In the genomic region with DNA sequence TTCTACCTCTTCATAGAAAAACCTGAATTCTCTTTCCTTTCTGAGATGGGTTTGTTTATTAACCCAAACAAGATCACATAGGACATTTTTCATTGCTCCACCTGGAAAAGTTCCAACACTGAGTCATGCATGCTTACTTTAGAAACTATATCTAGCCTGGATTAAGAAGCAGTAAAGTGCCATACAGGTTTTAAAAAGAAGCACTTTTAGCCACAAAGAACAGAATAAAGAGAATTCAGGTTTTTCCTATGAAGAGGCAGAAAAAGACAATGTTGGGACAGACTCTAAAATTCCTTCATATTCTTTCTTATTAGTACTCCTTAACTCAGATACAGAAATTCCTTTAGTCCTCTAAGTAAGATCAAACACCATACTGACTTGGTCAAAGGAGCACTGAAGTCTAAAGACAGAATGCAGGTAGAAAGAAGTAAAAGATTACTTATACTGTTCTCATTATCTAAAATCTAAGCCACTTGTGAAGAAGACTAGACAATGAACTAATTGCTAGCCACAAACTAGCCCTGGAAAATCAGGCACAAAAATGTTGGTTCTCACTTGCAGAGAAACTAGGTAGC, we compare ENCODE assay signal across 11 cellular contexts.
A peak's percentile ranks its signal among the peaks of the same experiment; 100 is the strongest.
DNase-seq lines count a peak whose midpoint lies in the region; ATAC-seq and TF ChIP-seq lines count a peak whose summit lies in the region.
"Had no signal": no experiment of that assay in that cellular context is flagged by ENCODE, and none has a peak within 500 bp of the region (broad histone marks: within the 10 kb centered on the region; RNA-seq: fewer than 3 reads in every experiment).

No MANE protein-coding gene starts in this region.

- H3K27me3 ChIP-seq in PC-9 (ENCODE audit: insufficient read depth, low read depth) (no peaks in the 10 kb centered on the region), parathyroid adenoma (ENCODE audit: control insufficient read depth, insufficient read depth, low read length) (no peaks in the 10 kb centered on the region)

- no peaks in the 10 kb centered on the region for H3K79me2 ChIP-seq in PC-9 (ENCODE audit: low read depth)
- peaks cover 14% of the 10 kb centered on the region for H3K79me2 ChIP-seq in parathyroid adenoma

- H3K9me2 ChIP-seq in PC-9 (ENCODE audit: insufficient read depth): no peaks in the 10 kb centered on the region

- peaks cover 61% of the 10 kb centered on the region for H3K4me1 Mint-ChIP-seq in Calu3 (ENCODE audit: low read depth, unreplicated experiment)
- H3K4me1 Mint-ChIP-seq in activated CD8-positive, alpha-beta memory T cell treated with anti-CD3 and anti-CD28 coated beads, Interleukin-2, amount 10 ng/mL, durations not matched to agents 7 days and 5 days: no peaks in the 10 kb centered on the region
- no peaks in the 10 kb centered on the region for H3K4me1 Mint-ChIP-seq in stimulated activated effector memory CD8-positive, alpha-beta T cell treated with anti-CD3 and anti-CD28 coated beads, Interleukin-12 subunit alpha, Interleukin-12 subunit beta, amount 100 ng/mL, for 72 hours

- H3F3A ChIP-seq in PC-9 (ENCODE audit: insufficient read depth, low read depth): peaks cover 13% of the 10 kb centered on the region

- H3K4me2 ChIP-seq in PC-9: peak overlapping the region; percentile 35
- peak overlapping the region; percentile 24 for H3K4me2 ChIP-seq in parathyroid adenoma (ENCODE audit: low read length)

- H3K9me3 ChIP-seq in PC-9 (ENCODE audit: insufficient read depth, low read depth): no peaks in the 10 kb centered on the region; the same call in 1 of the 2 replicates
- H3K9me3 ChIP-seq in parathyroid adenoma (ENCODE audit: control insufficient read depth, low read length): no peaks in the 10 kb centered on the region

- peaks cover 6% of the 10 kb centered on the region for H3K9me3 Mint-ChIP-seq in Calu3 (ENCODE audit: low read depth, unreplicated experiment)
- no peaks in the 10 kb centered on the region for H3K9me3 Mint-ChIP-seq in activated CD8-positive, alpha-beta memory T cell treated with anti-CD3 and anti-CD28 coated beads, Interleukin-2, amount 10 ng/mL, durations not matched to agents 7 days and 5 days (ENCODE audit: low read depth)
- no peaks in the 10 kb centered on the region for H3K9me3 Mint-ChIP-seq in stimulated activated effector memory CD8-positive, alpha-beta T cell treated with anti-CD3 and anti-CD28 coated beads, Interleukin-12 subunit alpha, Interleukin-12 subunit beta, amount 100 ng/mL, for 72 hours

- H3K36me3 Mint-ChIP-seq in Calu3 (ENCODE audit: insufficient read depth, unreplicated experiment): peaks cover 5% of the 10 kb centered on the region
- H3K36me3 Mint-ChIP-seq in activated CD8-positive, alpha-beta memory T cell treated with anti-CD3 and anti-CD28 coated beads, Interleukin-2, amount 10 ng/mL, durations not matched to agents 7 days and 5 days: no peaks in the 10 kb centered on the region
- H3K36me3 Mint-ChIP-seq in stimulated activated effector memory CD8-positive, alpha-beta T cell treated with anti-CD3 and anti-CD28 coated beads, Interleukin-12 subunit alpha, Interleukin-12 subunit beta, amount 100 ng/mL, for 72 hours: peaks cover 6% of the 10 kb centered on the region

- H3K4me1 ChIP-seq in PC-9 (replicated peaks; ENCODE audit: insufficient read depth): peaks cover 21% of the 10 kb centered on the region
- H3K4me1 ChIP-seq in parathyroid adenoma: peaks cover 22% of the 10 kb centered on the region

- H3K4me3 ChIP-seq in PC-9 (no peak overlapping the region), parathyroid adenoma (ENCODE audit: low read depth, low read length) (peak overlapping the region; percentile 22)

- H3K27ac ChIP-seq in PC-9: peak overlapping the region; percentile 47
- peak overlapping the region; percentile 61 for H3K27ac ChIP-seq in parathyroid adenoma

- peak overlapping the region; percentile 21 for H3K4me3 Mint-ChIP-seq in Calu3 (ENCODE audit: low read depth, unreplicated experiment)
- H3K4me3 Mint-ChIP-seq in activated CD8-positive, alpha-beta memory T cell treated with anti-CD3 and anti-CD28 coated beads, Interleukin-2, amount 10 ng/mL, durations not matched to agents 7 days and 5 days: no peak overlapping the region
- no peak overlapping the region for H3K4me3 Mint-ChIP-seq in stimulated activated effector memory CD8-positive, alpha-beta T cell treated with anti-CD3 and anti-CD28 coated beads, Interleukin-12 subunit alpha, Interleukin-12 subunit beta, amount 100 ng/mL, for 72 hours
- H3K4me3 Mint-ChIP-seq: naive thymus-derived CD4-positive, alpha-beta T cell had no signal

- no peak for TF ChIP-seq CTCF in Calu3 (IDR thresholded peaks at IDR 0.05; ENCODE audit: unreplicated experiment)
- no peak for TF ChIP-seq CTCF in PC-9 (conservative IDR thresholded peaks at IDR 0.05)
- TF ChIP-seq CTCF in parathyroid adenoma (IDR thresholded peaks at IDR 0.05): no peak

- H3K27ac Mint-ChIP-seq in Calu3 (ENCODE audit: unreplicated experiment): peak overlapping the region; percentile 16
- no peak overlapping the region for H3K27ac Mint-ChIP-seq in activated CD8-positive, alpha-beta memory T cell treated with anti-CD3 and anti-CD28 coated beads, Interleukin-2, amount 10 ng/mL, durations not matched to agents 7 days and 5 days
- H3K27ac Mint-ChIP-seq in stimulated activated effector memory CD8-positive, alpha-beta T cell treated with anti-CD3 and anti-CD28 coated beads, Interleukin-12 subunit alpha, Interleukin-12 subunit beta, amount 100 ng/mL, for 72 hours: no peak overlapping the region

- no peaks in the 10 kb centered on the region for H4K20me1 ChIP-seq in PC-9 (ENCODE audit: insufficient read depth)

- no peak overlapping the region for H3K9ac ChIP-seq in parathyroid adenoma

- no peak for ATAC-seq in HG03460 (IDR thresholded peaks at IDR 0.05; ENCODE audit: unreplicated experiment)
- ATAC-seq in activated CD8-positive, alpha-beta memory T cell treated with anti-CD3 and anti-CD28 coated beads, Interleukin-2, amount 10 ng/mL, durations not matched to agents 7 days and 5 days: no peak
- ATAC-seq in stimulated activated effector memory CD8-positive, alpha-beta T cell treated with anti-CD3 and anti-CD28 coated beads, Interleukin-12 subunit alpha, Interleukin-12 subunit beta, amount 100 ng/mL, for 72 hours: no peak
- ATAC-seq in HG02973 (IDR thresholded peaks at IDR 0.05; ENCODE audit: unreplicated experiment): no peak
- ATAC-seq: naive thymus-derived CD4-positive, alpha-beta T cell had no signal

- peak; percentile 68 for DNase-seq in Calu3
- peak; percentile 26 to 84 for DNase-seq in PC-9
- peak; percentile 78 for DNase-seq in fibroblast of gingiva (ENCODE audit: low read depth)
- DNase-seq in activated CD8-positive, alpha-beta memory T cell treated with anti-CD3 and anti-CD28 coated beads, Interleukin-2, amount 10 ng/mL, durations not matched to agents 7 days and 5 days: no peak
- DNase-seq in stimulated activated effector memory CD8-positive, alpha-beta T cell treated with anti-CD3 and anti-CD28 coated beads, Interleukin-12 subunit alpha, Interleukin-12 subunit beta, amount 100 ng/mL, for 72 hours (ENCODE audit: low spot score in 2 of 2): no peak
- DNase-seq: DND-41; naive thymus-derived CD4-positive, alpha-beta T cell; NCI-H1694 treated with DMSO at 0.1 percent for 48 hours had no signal

- BruUV-seq in Calu3 (replicated peaks; lab: Mats Ljungman, UMichigan) (no TSS peak), PC-9 (replicated peaks; lab: Mats Ljungman, UMichigan) (no TSS peak)

- H3K36me3 ChIP-seq in PC-9 (ENCODE audit: low read depth) (no peaks in the 10 kb centered on the region), parathyroid adenoma (ENCODE audit: control insufficient read depth, insufficient read depth, low read length) (no peaks in the 10 kb centered on the region)

- CTCF ChIA-PET in Calu3 (lab: Charles Lee) (interaction anchor here (0.6 kb wide), 1 partner anchor 25 kb away, joined by 3 read pairs; no protein-coding TSS in a partner anchor), PC-9 (lab: Charles Lee) (interaction anchor here (0.9 kb wide), 1 partner anchor 49 kb away, joined by 3 read pairs; no protein-coding TSS in a partner anchor)
- CTCF ChIA-PET in activated CD8-positive, alpha-beta memory T cell treated with anti-CD3 and anti-CD28 coated beads, Interleukin-2, amount 10 ng/mL, durations not matched to agents 7 days and 5 days (lab: Charles Lee): interaction anchor here (1.1 kb wide), 1 partner anchor 12 kb away, joined by 3 read pairs; no protein-coding TSS in a partner anchor

- POLR2A ChIA-PET in PC-9 (lab: Charles Lee; ENCODE audit: unreplicated experiment): interaction anchor here (0.6 kb wide), 1 partner anchor 17 kb away, joined by 5 read pairs; no protein-coding TSS in a partner anchor

- intact Hi-C loops in Calu3 (cut with micrococcal nuclease; ENCODE audit: unreplicated experiment): loop anchor here (2.0 kb wide), 1 partner anchor 22 kb away; no protein-coding TSS in a partner anchor
- intact Hi-C loops in PC-9 (cut with micrococcal nuclease; ENCODE audit: unreplicated experiment): loop anchor here (1.0 kb wide), 1 partner anchor 8 kb away; no protein-coding TSS in a partner anchor

- H2AFZ ChIP-seq in PC-9: no peak overlapping the region
- H2AFZ ChIP-seq in parathyroid adenoma: peak overlapping the region; percentile 3

- H3K27me3 Mint-ChIP-seq in Calu3 (ENCODE audit: unreplicated experiment): no peaks in the 10 kb centered on the region
- peaks cover 3% of the 10 kb centered on the region for H3K27me3 Mint-ChIP-seq in activated CD8-positive, alpha-beta memory T cell treated with anti-CD3 and anti-CD28 coated beads, Interleukin-2, amount 10 ng/mL, durations not matched to agents 7 days and 5 days
- H3K27me3 Mint-ChIP-seq: naive thymus-derived CD4-positive, alpha-beta T cell had no signal

Comparison
In these comparisons a context has a peak if more than half of its experiments do, and no peak if none do; other contexts are left out.
1. DNase-seq: peak in Calu3 (single experiment), PC-9 (2 of 2) and fibroblast of gingiva (single experiment); none in activated CD8-positive, alpha-beta memory T cell treated with anti-CD3 and anti-CD28 coated beads, Interleukin-2, amount 10 ng/mL, durations not matched to agents 7 days and 5 days (single experiment) and stimulated activated effector memory CD8-positive, alpha-beta T cell treated with anti-CD3 and anti-CD28 coated beads, Interleukin-12 subunit alpha, Interleukin-12 subunit beta, amount 100 ng/mL, for 72 hours (0 of 2).